ENCODE assay signal across 23 cellular contexts in the genomic region with DNA sequence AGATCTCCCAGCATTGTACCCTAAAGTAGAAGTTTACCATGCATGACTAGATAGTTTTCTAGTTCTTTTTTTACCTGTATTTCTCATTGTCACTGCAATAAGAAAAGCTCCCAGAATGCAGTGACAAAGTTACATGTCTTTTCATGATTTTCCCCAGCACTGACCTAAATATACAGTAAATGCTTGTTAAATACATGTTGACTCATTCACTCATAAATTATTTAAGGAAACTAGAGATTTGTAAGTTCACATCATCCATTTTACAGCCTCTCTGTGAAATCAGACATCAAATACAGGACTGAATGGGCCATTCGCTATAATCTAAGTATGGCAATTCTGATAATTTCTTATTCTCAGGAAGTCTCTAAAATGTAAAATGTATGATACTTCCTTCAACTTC.
A peak's percentile ranks its signal among the peaks of the same experiment; 100 is the strongest.
DNase-seq lines count a peak whose midpoint lies in the region; ATAC-seq, FAIRE-seq and TF ChIP-seq lines count a peak whose summit lies in the region.
"Had no signal": no experiment of that assay in that cellular context is flagged by ENCODE, and none has a peak within 500 bp of the region (broad histone marks: within the 10 kb centered on the region; RNA-seq: fewer than 3 reads in every experiment).

No MANE protein-coding gene starts in this region.

- ATAC-seq in GM12878: no peak
- ATAC-seq: CD8-positive, alpha-beta T cell; HCT116 had no signal

- POLR2A ChIA-PET in GM12878 (lab: Charles Lee): no interaction called here

- peak; percentile 20 for FAIRE-seq in H54 (lab: Jason Lieb, UNC)
- FAIRE-seq in GM12878 (lab: Jason Lieb, UNC): peak; percentile 18
- FAIRE-seq: A204.1, G401.6, GM19239, H1 had no signal

- TF ChIP-seq CTCF in GM12878 (IDR thresholded peaks at IDR 0.05 in 2 of 3, conservative IDR thresholded peaks at IDR 0.05 in 1 of 3; ENCODE audit: control insufficient read depth in 2 of 3, extremely low read depth in 1 of 3, insufficient read depth in 1 of 3, low read depth in 3 of 3, low read length in 3 of 3) (no peak), osteocyte (IDR thresholded peaks at IDR 0.05) (no peak)

- peaks cover 13% of the 10 kb centered on the region for H3K36me3 Mint-ChIP-seq in osteocyte (ENCODE audit: unreplicated experiment)
- H3K36me3 Mint-ChIP-seq: CD4-positive, CD25-positive, alpha-beta regulatory T cell; CD8-positive, alpha-beta T cell had no signal

- intact Hi-C loops in GM12878 (cut with micrococcal nuclease; ENCODE audit: unreplicated experiment): no loop called here

- TF ChIP-seq POLR2A in H54 (IDR thresholded peaks at IDR 0.05; ENCODE audit: low read depth, low read length) (no peak), GM12878 (IDR thresholded peaks at IDR 0.05; ENCODE audit: low read depth, low read length) (no peak)

- H3K4me1 ChIP-seq in GM12878 (ENCODE audit: control insufficient read depth, insufficient read depth, low read length): no peaks in the 10 kb centered on the region
- H3K4me1 ChIP-seq: BLaER1, Caco-2 had no signal

- no TSS peak for BruUV-seq in GM12878 (replicated peaks; lab: Mats Ljungman, UMichigan)

- peak overlapping the region; percentile 58 for H3K27ac Mint-ChIP-seq in osteocyte (ENCODE audit: unreplicated experiment)
- H3K27ac Mint-ChIP-seq: B cell; CD4-positive, CD25-positive, alpha-beta regulatory T cell; CD8-positive, alpha-beta T cell; H9 had no signal

- H3K27ac ChIP-seq in GM12878 (ENCODE audit: control insufficient read depth, insufficient read depth): no peak overlapping the region
- H3K27ac ChIP-seq: 22Rv1, BLaER1, C4-2B, GM23248 had no signal

- SMC1A ChIA-PET in GM12878 (lab: Charles Lee; ENCODE audit: uncharacterized antibody, unreplicated experiment): no interaction called here

- CTCF ChIA-PET in GM12878 (lab: Yijun Ruan, JAX): interaction anchor here (0.5 kb wide), 1 partner anchor 526 kb away, joined by 3 read pairs; no protein-coding TSS in a partner anchor

- peaks cover 13% of the 10 kb centered on the region for H3K4me1 Mint-ChIP-seq in osteocyte (ENCODE audit: unreplicated experiment)
- H3K4me1 Mint-ChIP-seq: CD4-positive, CD25-positive, alpha-beta regulatory T cell; H9 had no signal

- no peak overlapping the region for H3K4me2 ChIP-seq in GM12878 (ENCODE audit: control insufficient read depth, insufficient read depth)
- H3K4me2 ChIP-seq: BLaER1 had no signal

- no peaks in the 10 kb centered on the region for H3K9me3 ChIP-seq in GM12878 (replicated peaks; ENCODE audit: control insufficient read depth, insufficient read depth, low read length)
- H3K9me3 ChIP-seq: BLaER1, Caco-2 had no signal

- TF ChIP-seq RAD21 in GM12878 (IDR thresholded peaks at IDR 0.05; ENCODE audit: insufficient read depth, low read depth, low read length): no peak

- WGBS in GM12878 (ENCODE audit: insufficient coverage, insufficient replicate concordance, low lambda C conversion rate, missing lambda C conversion rate): 87% methylated on average over 1 of the region's 1 CpG

- in situ Hi-C loops in GM12878 (cut with MboI): no loop called here

- H2AFZ ChIP-seq in GM12878 (ENCODE audit: control insufficient read depth, low read depth, low read length): no peak overlapping the region
- H2AFZ ChIP-seq: GM23248 had no signal

- H3K9me3 Mint-ChIP-seq in osteocyte (ENCODE audit: unreplicated experiment): peaks cover 16% of the 10 kb centered on the region
- H3K9me3 Mint-ChIP-seq: CD4-positive, CD25-positive, alpha-beta regulatory T cell; CD8-positive, alpha-beta T cell; H9 had no signal

- H3K79me2 ChIP-seq in GM12878 (ENCODE audit: control insufficient read depth, insufficient read depth, low read length): no peaks in the 10 kb centered on the region

- no peak for TF ChIP-seq EP300 in GM12878 (IDR thresholded peaks at IDR 0.05; ENCODE audit: borderline replicate concordance in 1 of 2, control insufficient read depth in 1 of 2, low read depth in 2 of 2, low read length in 2 of 2)

- H3K4me3 ChIP-seq in GM12878: no peak overlapping the region
- H3K4me3 ChIP-seq: BLaER1, GM23248 had no signal

- H3K4me3 Mint-ChIP-seq in osteocyte (ENCODE audit: unreplicated experiment): no peak overlapping the region
- H3K4me3 Mint-ChIP-seq: B cell; CD4-positive, CD25-positive, alpha-beta regulatory T cell; CD8-positive, alpha-beta T cell; H9 had no signal

- no peaks in the 10 kb centered on the region for H3K27me3 ChIP-seq in GM12878 (replicated peaks in 1 of 2; ENCODE audit: control insufficient read depth in 2 of 2, insufficient read depth in 2 of 2, low read length in 1 of 2)
- H3K27me3 ChIP-seq: BLaER1 had no signal

- RAD21 ChIA-PET in GM12878 (lab: Charles Lee; ENCODE audit: unreplicated experiment): no interaction called here

- no peaks in the 10 kb centered on the region for H4K20me1 ChIP-seq in GM12878 (ENCODE audit: control insufficient read depth, insufficient read depth)
- H4K20me1 ChIP-seq: BLaER1 had no signal

- H3K27me3 Mint-ChIP-seq in osteocyte (ENCODE audit: unreplicated experiment): no peaks in the 10 kb centered on the region
- H3K27me3 Mint-ChIP-seq: B cell had no signal

- no peaks in the 10 kb centered on the region for H3K36me3 ChIP-seq in GM12878 (ENCODE audit: control insufficient read depth in 2 of 2, insufficient read depth in 2 of 2, low read length in 1 of 2)
- H3K36me3 ChIP-seq: BLaER1 had no signal

- DNase-seq in H54 (ENCODE audit: insufficient read length, low spot score) (no peak), LoVo (ENCODE audit: low spot score) (peak; percentile 36), GM12878 (ENCODE audit: low read depth, low spot score) (no peak), osteocyte (ENCODE audit: extremely low spot score, unreplicated experiment) (no peak), MV-4-11 (lab: John Stamatoyannopoulos, UW) (no peak)
- no peak for DNase-seq in activated CD4-positive, alpha-beta T cell treated with anti-CD3 and anti-CD28 coated beads for 1 hour
- no peak for DNase-seq in stimulated activated CD4-positive, alpha-beta T cell treated with anti-CD3 and anti-CD28 coated beads, Interleukin-2, amount 100 ng/mL, for 48 hours
- DNase-seq: Caco-2; CD4-positive, CD25-positive, alpha-beta regulatory T cell; CD8-positive, alpha-beta T cell; DMS153; DND-41; GM23248; H9 had no signal

- H3K9ac ChIP-seq in GM12878 (ENCODE audit: control insufficient read depth, insufficient read depth, low read length): no peak overlapping the region
- H3K9ac ChIP-seq: BLaER1, GM23248 had no signal

TF ChIP-seq in GM12878, 131 proteins besides CTCF, POLR2A, EP300 and RAD21:
- TF ChIP-seq RAD51 (IDR thresholded peaks at IDR 0.05) (no peak), ZSCAN29 (IDR thresholded peaks at IDR 0.05) (no peak), JUNB (IDR thresholded peaks at IDR 0.05) (no peak), RFX5 (IDR thresholded peaks at IDR 0.05; ENCODE audit: low read depth, low read length) (no peak), ZZZ3 (IDR thresholded peaks at IDR 0.05; ENCODE audit: control insufficient read depth, insufficient read length, low read depth) (no peak), EZH2 (IDR thresholded peaks at IDR 0.05; ENCODE audit: borderline replicate concordance, control insufficient read depth, low read depth, low read length) (no peak), CHD1 (IDR thresholded peaks at IDR 0.05; ENCODE audit: low read depth, low read length) (no peak), CHD4 (IDR thresholded peaks at IDR 0.05) (no peak), CBFB (IDR thresholded peaks at IDR 0.05; ENCODE audit: low read depth) (no peak), ZNF274 (IDR thresholded peaks at IDR 0.05; ENCODE audit: insufficient read depth, insufficient read length) (no peak), SMARCA5 (IDR thresholded peaks at IDR 0.05) (no peak), MTA3 (IDR thresholded peaks at IDR 0.05; ENCODE audit: borderline replicate concordance, low read length) (no peak)
- TF ChIP-seq, protein P1, sequence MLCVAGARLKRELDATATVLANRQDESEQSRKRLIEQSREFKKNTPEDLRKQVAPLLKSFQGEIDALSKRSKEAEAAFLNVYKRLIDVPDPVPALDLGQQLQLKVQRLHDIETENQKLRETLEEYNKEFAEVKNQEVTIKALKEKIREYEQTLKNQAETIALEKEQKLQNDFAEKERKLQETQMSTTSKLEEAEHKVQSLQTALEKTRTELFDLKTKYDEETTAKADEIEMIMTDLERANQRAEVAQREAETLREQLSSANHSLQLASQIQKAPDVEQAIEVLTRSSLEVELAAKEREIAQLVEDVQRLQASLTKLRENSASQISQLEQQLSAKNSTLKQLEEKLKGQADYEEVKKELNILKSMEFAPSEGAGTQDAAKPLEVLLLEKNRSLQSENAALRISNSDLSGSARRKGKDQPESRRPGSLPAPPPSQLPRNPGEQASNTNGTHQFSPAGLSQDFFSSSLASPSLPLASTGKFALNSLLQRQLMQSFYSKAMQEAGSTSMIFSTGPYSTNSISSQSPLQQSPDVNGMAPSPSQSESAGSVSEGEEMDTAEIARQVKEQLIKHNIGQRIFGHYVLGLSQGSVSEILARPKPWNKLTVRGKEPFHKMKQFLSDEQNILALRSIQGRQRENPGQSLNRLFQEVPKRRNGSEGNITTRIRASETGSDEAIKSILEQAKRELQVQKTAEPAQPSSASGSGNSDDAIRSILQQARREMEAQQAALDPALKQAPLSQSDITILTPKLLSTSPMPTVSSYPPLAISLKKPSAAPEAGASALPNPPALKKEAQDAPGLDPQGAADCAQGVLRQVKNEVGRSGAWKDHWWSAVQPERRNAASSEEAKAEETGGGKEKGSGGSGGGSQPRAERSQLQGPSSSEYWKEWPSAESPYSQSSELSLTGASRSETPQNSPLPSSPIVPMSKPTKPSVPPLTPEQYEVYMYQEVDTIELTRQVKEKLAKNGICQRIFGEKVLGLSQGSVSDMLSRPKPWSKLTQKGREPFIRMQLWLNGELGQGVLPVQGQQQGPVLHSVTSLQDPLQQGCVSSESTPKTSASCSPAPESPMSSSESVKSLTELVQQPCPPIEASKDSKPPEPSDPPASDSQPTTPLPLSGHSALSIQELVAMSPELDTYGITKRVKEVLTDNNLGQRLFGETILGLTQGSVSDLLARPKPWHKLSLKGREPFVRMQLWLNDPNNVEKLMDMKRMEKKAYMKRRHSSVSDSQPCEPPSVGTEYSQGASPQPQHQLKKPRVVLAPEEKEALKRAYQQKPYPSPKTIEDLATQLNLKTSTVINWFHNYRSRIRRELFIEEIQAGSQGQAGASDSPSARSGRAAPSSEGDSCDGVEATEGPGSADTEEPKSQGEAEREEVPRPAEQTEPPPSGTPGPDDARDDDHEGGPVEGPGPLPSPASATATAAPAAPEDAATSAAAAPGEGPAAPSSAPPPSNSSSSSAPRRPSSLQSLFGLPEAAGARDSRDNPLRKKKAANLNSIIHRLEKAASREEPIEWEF (IDR thresholded peaks at IDR 0.05; ENCODE audit: insufficient replicate concordance, low read depth, low read length): no peak
